ENCODE assay signal across 24 cellular contexts in genomic region chr6:168315626-168316025, GRCh38. TPM values are rescaled to one million over a fixed set of nuclear protein-coding genes. Genes with fewer than 3 reads are reported as not detected.
"Had no signal": no experiment of that assay in that cellular context is flagged by ENCODE, and none has a peak within 500 bp of the region (broad histone marks: within the 10 kb centered on the region; RNA-seq: fewer than 3 reads in every experiment).

No MANE protein-coding gene starts in this region.

- DNase-seq: activated CD4-positive, alpha-beta T cell treated with anti-CD3 and anti-CD28 coated beads, Interleukin-2, amount 10 ng/mL, durations not matched to agents 24 days and 14 days; activated CD4-positive, CD25-positive, alpha-beta regulatory T cell; activated CD8-positive, alpha-beta T cell treated with anti-CD3 and anti-CD28 coated beads for 36 hours; activated naive CD4-positive, alpha-beta T cell; activated naive CD8-positive, alpha-beta T cell treated with anti-CD3 and anti-CD28 coated beads, Interleukin-2, amount 10 ng/mL, durations not matched to agents 7 days and 5 days; activated T-cell treated with anti-CD3 and anti-CD28 coated beads, Interleukin-2, amount 50 U/mL, for 1 hour; amygdala; cortex of kidney; heart left ventricle; immature natural killer cell; left colon; mammary epithelial cell; stimulated activated CD4-positive, alpha-beta T cell treated with anti-CD3 and anti-CD28 coated beads, Interleukin-2, amount 100 ng/mL, for 24 hours; stimulated activated naive CD8-positive, alpha-beta T cell treated with anti-CD3 and anti-CD28 coated beads, Interleukin-15, Interleukin-2, amounts not matched to agents 100 U/mL and 50 U/mL, for 24 hours; substantia nigra; T-cell; T-helper 9 cell had no signal

- H2AFZ ChIP-seq: parathyroid adenoma had no signal

- H3K27ac Mint-ChIP-seq: activated CD4-positive, alpha-beta T cell treated with anti-CD3 and anti-CD28 coated beads, Interleukin-2, amount 10 ng/mL, durations not matched to agents 24 days and 14 days; activated CD8-positive, alpha-beta T cell treated with anti-CD3 and anti-CD28 coated beads for 36 hours; activated naive CD8-positive, alpha-beta T cell treated with anti-CD3 and anti-CD28 coated beads, Interleukin-2, amount 10 ng/mL, durations not matched to agents 7 days and 5 days; activated T-helper 17 cell treated with anti-CD3 and anti-CD28 coated beads, Interleukin-2, amount 50 U/mL, for 72 hours; immature natural killer cell; T-cell had no signal

- H3K4me1 Mint-ChIP-seq: activated CD4-positive, alpha-beta T cell treated with anti-CD3 and anti-CD28 coated beads, Interleukin-2, amount 10 ng/mL, durations not matched to agents 24 days and 14 days; activated naive CD8-positive, alpha-beta T cell treated with anti-CD3 and anti-CD28 coated beads, Interleukin-2, amount 10 ng/mL, durations not matched to agents 7 days and 5 days; activated T-helper 17 cell treated with anti-CD3 and anti-CD28 coated beads, Interleukin-2, amount 50 U/mL, for 72 hours; central memory CD8-positive, alpha-beta T cell; immature natural killer cell; T-cell had no signal

- H3K9me3 Mint-ChIP-seq: activated CD4-positive, alpha-beta T cell treated with anti-CD3 and anti-CD28 coated beads, Interleukin-2, amount 10 ng/mL, durations not matched to agents 24 days and 14 days; activated CD8-positive, alpha-beta T cell treated with anti-CD3 and anti-CD28 coated beads for 36 hours; activated naive CD8-positive, alpha-beta T cell treated with anti-CD3 and anti-CD28 coated beads, Interleukin-2, amount 10 ng/mL, durations not matched to agents 7 days and 5 days; central memory CD8-positive, alpha-beta T cell; immature natural killer cell had no signal

- H3K4me3 Mint-ChIP-seq: activated CD4-positive, alpha-beta T cell treated with anti-CD3 and anti-CD28 coated beads, Interleukin-2, amount 10 ng/mL, durations not matched to agents 24 days and 14 days; activated CD8-positive, alpha-beta T cell treated with anti-CD3 and anti-CD28 coated beads for 36 hours; activated naive CD8-positive, alpha-beta T cell treated with anti-CD3 and anti-CD28 coated beads, Interleukin-2, amount 10 ng/mL, durations not matched to agents 7 days and 5 days; activated T-helper 17 cell treated with anti-CD3 and anti-CD28 coated beads, Interleukin-2, amount 50 U/mL, for 72 hours; central memory CD8-positive, alpha-beta T cell; immature natural killer cell; T-cell had no signal

- ATAC-seq: activated CD8-positive, alpha-beta T cell treated with anti-CD3 and anti-CD28 coated beads for 36 hours; activated T-helper 17 cell treated with anti-CD3 and anti-CD28 coated beads, Interleukin-2, amount 50 U/mL, for 72 hours; gastroesophageal sphincter; left colon; SK-N-SH treated with all-trans-retinoic acid at 6 μM for 48 hours; stimulated activated naive CD8-positive, alpha-beta T cell treated with anti-CD3 and anti-CD28 coated beads, Interleukin-15, Interleukin-2, amounts not matched to agents 100 U/mL and 50 U/mL, for 24 hours; T-cell had no signal

- H3K4me1 ChIP-seq: parathyroid adenoma had no signal

- H3K79me2 ChIP-seq: parathyroid adenoma had no signal

- H3K36me3 ChIP-seq: gastroesophageal sphincter, heart left ventricle, tibial nerve had no signal

- H3K36me3 Mint-ChIP-seq: activated naive CD8-positive, alpha-beta T cell treated with anti-CD3 and anti-CD28 coated beads, Interleukin-2, amount 10 ng/mL, durations not matched to agents 7 days and 5 days; T-cell had no signal

- H3K4me3 ChIP-seq: gastroesophageal sphincter, tibial nerve had no signal

- H3K27ac ChIP-seq: gastroesophageal sphincter, parathyroid adenoma, tibial nerve had no signal

RNA-seq across cellular contexts. Expression of gene DACT2, which starts 4.0 kb away (rescaled TPM):
- total RNA-seq: activated CD8-positive, alpha-beta T cell treated with anti-CD3 and anti-CD28 coated beads for 36 hours; activated naive CD8-positive, alpha-beta T cell treated with anti-CD3 and anti-CD28 coated beads, Interleukin-2, amount 10 ng/mL, durations not matched to agents 7 days and 5 days; mononuclear cell; T-cell had no signal
- polyA plus RNA-seq: immature natural killer cell, mammary epithelial cell had no signal
